8 cellular contexts compared by ENCODE assay signal in the genomic region with DNA sequence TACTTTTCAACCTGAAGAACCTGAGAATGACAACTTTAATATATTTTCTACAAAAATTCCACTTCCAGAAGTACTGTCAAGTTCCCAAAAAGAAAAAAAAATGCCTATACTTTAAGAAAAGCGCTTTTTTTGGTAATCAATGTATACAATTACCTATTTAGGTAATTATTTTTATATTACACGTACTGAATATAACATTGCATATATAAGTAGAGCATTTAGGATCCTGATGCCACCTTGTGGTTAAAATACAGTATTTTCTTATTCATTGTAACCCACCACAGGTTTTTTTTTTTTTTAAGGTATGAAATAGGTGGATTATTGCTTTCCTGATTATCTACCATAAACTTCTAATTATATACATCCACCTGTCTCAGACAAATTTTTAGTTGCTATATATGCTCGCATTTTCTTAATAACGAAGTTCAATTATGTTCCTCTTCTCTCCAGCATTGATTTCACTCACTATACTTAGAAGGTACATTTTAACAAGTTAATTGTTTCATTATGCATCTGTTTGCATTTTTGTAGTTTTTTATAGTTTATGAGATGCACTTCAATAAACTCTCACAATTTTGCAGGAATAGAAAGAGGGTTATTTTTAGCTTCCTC. TPM values are rescaled to one million over a fixed set of nuclear protein-coding genes. Genes with fewer than 3 reads are reported as not detected.
DNase-seq lines count a peak whose midpoint lies in the region; FAIRE-seq and TF ChIP-seq lines count a peak whose summit lies in the region.

No MANE protein-coding gene starts in this region.

- H3F3A ChIP-seq in GM23248 (ENCODE audit: insufficient read depth) = no peaks in the 10 kb centered on the region

- no peak overlapping the region for H2AFZ ChIP-seq in GM23248

- H3K4me3 ChIP-seq in CD4-positive, alpha-beta memory T cell (ENCODE audit: low read length in 2 of 2) = no peak overlapping the region
- H3K4me3 ChIP-seq in GM23248 = no peak overlapping the region
- no peak overlapping the region for H3K4me3 ChIP-seq in tibial artery
- H3K4me3 ChIP-seq in effector memory CD4-positive, alpha-beta T cell (ENCODE audit: insufficient read depth, low read depth, low read length, poor library complexity, severe bottlenecking) = no peak overlapping the region

- H3K9me3 ChIP-seq in CD4-positive, alpha-beta memory T cell (ENCODE audit: control insufficient read depth in 1 of 2, low read length in 2 of 2) = no peaks in the 10 kb centered on the region
- H3K9me3 ChIP-seq in GM23248 (ENCODE audit: low read depth) (no peaks in the 10 kb centered on the region), tibial artery (no peaks in the 10 kb centered on the region)
- H3K9me3 ChIP-seq in effector memory CD4-positive, alpha-beta T cell (ENCODE audit: control insufficient read depth, low read length) = no peaks in the 10 kb centered on the region

- TF ChIP-seq CTCF in tibial artery (IDR thresholded peaks at IDR 0.05) = peak; percentile 23 to 32
- no peak for TF ChIP-seq CTCF in GM20000 (IDR thresholded peaks at IDR 0.05; ENCODE audit: extremely low read depth, missing control alignments)

- H3K9ac ChIP-seq in GM23248 = no peak overlapping the region

- in situ Hi-C loops in GM23248 (cut with MboI) = loop anchor here (25.0 kb wide), 2 partner anchors 384 to 809 kb away; a partner anchor contains a TSS

- intact Hi-C loops in CD4-positive, alpha-beta memory T cell (cut with micrococcal nuclease) = loop anchor here (1.0 kb wide), 1 partner anchor 819 kb away; no protein-coding TSS in a partner anchor
- intact Hi-C loops in tibial artery (cut with DNase I; ENCODE audit: low total_unique reads) = no loop called here

- no peaks in the 10 kb centered on the region for H3K79me2 ChIP-seq in GM23248 (ENCODE audit: insufficient read depth)

- H3K27me3 Mint-ChIP-seq in CD4-positive, alpha-beta memory T cell = no peaks in the 10 kb centered on the region

- POLR2A ChIA-PET in CD4-positive, alpha-beta memory T cell (lab: Charles Lee; ENCODE audit: partially characterized antibody) = no interaction called here

- peaks cover 0 to 3% (median 0%) of the 10 kb centered on the region in 8 donors for H3K9me3 Mint-ChIP-seq in CD4-positive, alpha-beta memory T cell

- peak in 4 of 5 donors; percentile 24 to 41 (median 28) for DNase-seq in CD4-positive, alpha-beta memory T cell
- peak; percentile 43 for DNase-seq in GM23248
- peak; percentile 23 for DNase-seq in NCI-H748 (lab: John Stamatoyannopoulos, UW; ENCODE audit: unreplicated experiment)
- no peak for DNase-seq in tibial artery
- DNase-seq in hypothalamus (lab: John Stamatoyannopoulos, UW) = no peak
- DNase-seq in effector memory CD4-positive, alpha-beta T cell = no peak
- no peak for DNase-seq in GM20000 (ENCODE audit: low spot score)

- CTCF ChIA-PET in CD4-positive, alpha-beta memory T cell (lab: Charles Lee; ENCODE audit: partially characterized antibody) = interaction anchor here (0.6 to 2.1 kb wide), 4 partner anchors 582 to 822 kb away, joined by 3 to 7 read pairs (median 4); a partner anchor contains a TSS

- no peaks in the 10 kb centered on the region for H3K36me3 ChIP-seq in CD4-positive, alpha-beta memory T cell (ENCODE audit: insufficient read depth, low read length)
- no peaks in the 10 kb centered on the region for H3K36me3 ChIP-seq in GM23248 (ENCODE audit: low read depth)
- peaks cover 0 to 15% (median 9%) of the 10 kb centered on the region in 3 donors for H3K36me3 ChIP-seq in tibial artery
- peaks cover 3% of the 10 kb centered on the region for H3K36me3 ChIP-seq in effector memory CD4-positive, alpha-beta T cell (ENCODE audit: control insufficient read depth, insufficient read depth, low read length)

- no peaks in the 10 kb centered on the region for H4K20me1 ChIP-seq in GM23248 (ENCODE audit: insufficient read depth)

- whole genome bisulfite sequencing in GM23248 (ENCODE audit: low coverage in 1 of 2, low lambda C conversion rate in 2 of 2, missing lambda C conversion rate in 2 of 2), 2 experiments = 14% methylated on average over 4 of the region's 4 CpGs

- H3K27ac Mint-ChIP-seq in CD4-positive, alpha-beta memory T cell = peak overlapping the region in 1 of 7 donors; percentile 50

- H3K4me2 ChIP-seq in GM23248 (ENCODE audit: unreplicated experiment) = no peak overlapping the region

- peaks cover 5 to 7% of the 10 kb centered on the region in 2 donors for H3K36me3 Mint-ChIP-seq in CD4-positive, alpha-beta memory T cell

- no peaks in the 10 kb centered on the region for H3K9me2 ChIP-seq in GM23248 (ENCODE audit: insufficient read depth)

- no peak overlapping the region for H3K27ac ChIP-seq in CD4-positive, alpha-beta memory T cell (ENCODE audit: low read depth, low read length)
- H3K27ac ChIP-seq in GM23248 (no peak overlapping the region), tibial artery (no peak overlapping the region)
- H3K27ac ChIP-seq in effector memory CD4-positive, alpha-beta T cell (ENCODE audit: insufficient read depth, low read length, poor library complexity, severe bottlenecking) = no peak overlapping the region

- no peak overlapping the region for H3K4me3 Mint-ChIP-seq in CD4-positive, alpha-beta memory T cell

- peak; percentile 81 for FAIRE-seq in endometrium (lab: Jason Lieb, UNC)

- H3K4me1 ChIP-seq in CD4-positive, alpha-beta memory T cell (ENCODE audit: insufficient read depth, low read length) = peaks cover 10% of the 10 kb centered on the region
- H3K4me1 ChIP-seq in GM23248 (ENCODE audit: insufficient read depth) (peaks cover 6% of the 10 kb centered on the region; the same call in 1 of the 2 replicates), tibial artery (peaks cover 0 to 10% (median 7%) of the 10 kb centered on the region in 4 donors)
- H3K4me1 ChIP-seq in effector memory CD4-positive, alpha-beta T cell (ENCODE audit: control insufficient read depth, insufficient read depth, low read length, poor library complexity, severe bottlenecking) = no peaks in the 10 kb centered on the region

- peaks cover 5 to 18% (median 14%) of the 10 kb centered on the region in 4 donors for H3K4me1 Mint-ChIP-seq in CD4-positive, alpha-beta memory T cell

- no peaks in the 10 kb centered on the region for H3K27me3 ChIP-seq in CD4-positive, alpha-beta memory T cell (ENCODE audit: insufficient read depth, low read length)
- peaks cover 7% of the 10 kb centered on the region for H3K27me3 ChIP-seq in GM23248 (replicated peaks; ENCODE audit: insufficient read depth)
- H3K27me3 ChIP-seq in tibial artery = no peaks in the 10 kb centered on the region
- no peaks in the 10 kb centered on the region for H3K27me3 ChIP-seq in effector memory CD4-positive, alpha-beta T cell (replicated peaks; ENCODE audit: control insufficient read depth, insufficient read depth, low read length, poor library complexity, severe bottlenecking)

RNA-seq across cellular contexts. Expression of a gene that starts 5.2 kb away (rescaled TPM):
- total RNA-seq in CD4-positive, alpha-beta memory T cell = 1 to 10 TPM; 5.8 to 7.9 TPM
- 1 to 10 TPM; 4.7 to 4.9 TPM for polyA plus RNA-seq in CD4-positive, alpha-beta memory T cell
- 1.8 and 7.1 TPM in 2 replicates for total RNA-seq in GM23248 (2014; rRNA removed; shearing (Covaris generic))
- polyA plus RNA-seq in GM23248 (2016; fragmentation: Nextera tagmentation; extraction: Ambion mirVana) = 5.6 and 6.2 TPM in 2 replicates

Comparison
In these comparisons a context has a peak if more than half of its experiments do, and no peak if none do; other contexts are left out.
1. DNase-seq: peak in CD4-positive, alpha-beta memory T cell (4 of 5), GM23248 (single experiment) and NCI-H748 (single experiment); none in tibial artery (0 of 2), hypothalamus (0 of 51), effector memory CD4-positive, alpha-beta T cell (0 of 3) and GM20000 (single experiment).